23 cellular contexts compared by ENCODE assay signal in genomic region chr16:53489754-53490153, GRCh38. TPM values are rescaled to one million over a fixed set of nuclear protein-coding genes. Genes with fewer than 3 reads are reported as not detected.
DNase-seq lines count a peak whose midpoint lies in the region; ATAC-seq and TF ChIP-seq lines count a peak whose summit lies in the region.
"Had no signal": no experiment of that assay in that cellular context is flagged by ENCODE, and none has a peak within 500 bp of the region (broad histone marks: within the 10 kb centered on the region; RNA-seq: fewer than 3 reads in every experiment).

No MANE protein-coding gene starts in this region.

- H3K4me3 ChIP-seq in left lung = no peak overlapping the region
- H3K4me3 ChIP-seq: colonic mucosa, tibial nerve had no signal

- H3K9me3 Mint-ChIP-seq in activated T-cell treated with anti-CD3 and anti-CD28 coated beads, Interleukin-2, amount 50 U/mL, for 24 hours = peaks cover 17% of the 10 kb centered on the region
- H3K9me3 Mint-ChIP-seq in activated T-cell treated with anti-CD3 and anti-CD28 coated beads, Interleukin-2, amount 50 U/mL, for 4 hours = peaks cover 15% of the 10 kb centered on the region
- H3K9me3 Mint-ChIP-seq in activated CD8-positive, alpha-beta T cell treated with anti-CD3 and anti-CD28 coated beads, Interleukin-2, amount 10 ng/mL, durations not matched to agents 7 days and 5 days (ENCODE audit: insufficient read depth) = peaks cover 18% of the 10 kb centered on the region

- H3K27me3 ChIP-seq in left lung = no peaks in the 10 kb centered on the region
- H3K27me3 ChIP-seq: colonic mucosa, tibial nerve had no signal

- H3K36me3 ChIP-seq in left lung = peaks cover 0 to 94% of the 10 kb centered on the region in 2 donors

- no peak for DNase-seq in activated T-cell treated with anti-CD3 and anti-CD28 coated beads, Interleukin-2, amount 50 U/mL, for 24 hours
- no peak for DNase-seq in activated T-cell treated with anti-CD3 and anti-CD28 coated beads, Interleukin-2, amount 50 U/mL, for 4 hours
- DNase-seq in activated CD8-positive, alpha-beta T cell treated with anti-CD3 and anti-CD28 coated beads, Interleukin-2, amount 10 ng/mL, durations not matched to agents 7 days and 5 days = no peak
- DNase-seq in left lung (no peak), substantia nigra (lab: John Stamatoyannopoulos, UW) (no peak), T-helper 9 cell (no peak), activated gamma-delta T cell treated with Interleukin-2 at 50 U/mL for 16 hours (no peak)
- DNase-seq: activated CD4-positive, alpha-beta T cell treated with anti-CD3 and anti-CD28 coated beads for 48 hours; colonic mucosa; DMS153; effector CD8-positive, alpha-beta T cell; kidney glomerular epithelial cell; NCI-H1417 treated with DMSO at 0.1 percent for 48 hours; NCI-H2081 treated with DMSO at 0.1 percent for 48 hours; NCI-H345; NCI-H748 treated with DMSO at 0.1 percent for 48 hours; RPMI8226; small intestine had no signal

- H3K27ac Mint-ChIP-seq in activated T-cell treated with anti-CD3 and anti-CD28 coated beads, Interleukin-2, amount 50 U/mL, for 24 hours = peak overlapping the region; percentile 87
- peak overlapping the region; percentile 68 for H3K27ac Mint-ChIP-seq in activated CD8-positive, alpha-beta T cell treated with anti-CD3 and anti-CD28 coated beads, Interleukin-2, amount 10 ng/mL, durations not matched to agents 7 days and 5 days
- H3K27ac Mint-ChIP-seq: activated T-helper 17 cell treated with anti-CD3 and anti-CD28 coated beads, Interleukin-2, amount 50 U/mL, for 72 hours had no signal

- H3K36me3 Mint-ChIP-seq in activated T-cell treated with anti-CD3 and anti-CD28 coated beads, Interleukin-2, amount 50 U/mL, for 24 hours (ENCODE audit: low read depth) = peaks cover 98% of the 10 kb centered on the region
- peaks cover 67% of the 10 kb centered on the region for H3K36me3 Mint-ChIP-seq in activated T-cell treated with anti-CD3 and anti-CD28 coated beads, Interleukin-2, amount 50 U/mL, for 4 hours (ENCODE audit: insufficient read depth)
- H3K36me3 Mint-ChIP-seq in activated CD8-positive, alpha-beta T cell treated with anti-CD3 and anti-CD28 coated beads, Interleukin-2, amount 10 ng/mL, durations not matched to agents 7 days and 5 days (ENCODE audit: low read depth) = peaks cover 87% of the 10 kb centered on the region

- H3K27ac ChIP-seq in 22Rv1 = 0 out of 2 replicates have a peak overlapping the region, but pooled peaks have one; percentile 9
- peak overlapping the region in 1 of 2 donors; percentile 16 for H3K27ac ChIP-seq in left lung
- no peak overlapping the region for H3K27ac ChIP-seq in substantia nigra (ENCODE audit: low read depth, low read length, poor library complexity, severe bottlenecking)
- H3K27ac ChIP-seq: colonic mucosa, HL-60, tibial nerve had no signal

- CTCF ChIA-PET in activated CD8-positive, alpha-beta T cell treated with anti-CD3 and anti-CD28 coated beads, Interleukin-2, amount 10 ng/mL, durations not matched to agents 7 days and 5 days (lab: Charles Lee) = interaction anchor here (0.7 to 1.3 kb wide), 3 partner anchors 9 to 322 kb away, joined by 3 to 5 read pairs (median 3); no protein-coding TSS in a partner anchor

- POLR2A ChIA-PET in activated CD8-positive, alpha-beta T cell treated with anti-CD3 and anti-CD28 coated beads, Interleukin-2, amount 10 ng/mL, durations not matched to agents 7 days and 5 days (lab: Charles Lee) = interaction anchor here (0.6 to 1.2 kb wide), 3 partner anchors 11 to 38 kb away, joined by 3 to 4 read pairs (median 3); partner anchors contain the start of gene AKTIP

- H3K4me1 ChIP-seq in left lung = no peaks in the 10 kb centered on the region
- H3K4me1 ChIP-seq: colonic mucosa, tibial nerve had no signal

- ATAC-seq in activated T-cell treated with anti-CD3 and anti-CD28 coated beads, Interleukin-2, amount 50 U/mL, for 4 hours = no peak
- no peak for ATAC-seq in activated CD8-positive, alpha-beta T cell treated with anti-CD3 and anti-CD28 coated beads, Interleukin-2, amount 10 ng/mL, durations not matched to agents 7 days and 5 days
- peak; percentile 62 for ATAC-seq in left lung
- ATAC-seq: activated T-helper 17 cell treated with anti-CD3 and anti-CD28 coated beads, Interleukin-2, amount 50 U/mL, for 72 hours had no signal

- intact Hi-C loops in left lung (cut with DNase I) = no loop called here

- H3K27me3 Mint-ChIP-seq in activated T-cell treated with anti-CD3 and anti-CD28 coated beads, Interleukin-2, amount 50 U/mL, for 24 hours = no peaks in the 10 kb centered on the region
- no peaks in the 10 kb centered on the region for H3K27me3 Mint-ChIP-seq in activated T-cell treated with anti-CD3 and anti-CD28 coated beads, Interleukin-2, amount 50 U/mL, for 4 hours (ENCODE audit: low read depth)
- no peaks in the 10 kb centered on the region for H3K27me3 Mint-ChIP-seq in activated CD8-positive, alpha-beta T cell treated with anti-CD3 and anti-CD28 coated beads, Interleukin-2, amount 10 ng/mL, durations not matched to agents 7 days and 5 days (ENCODE audit: low read depth)
- H3K27me3 Mint-ChIP-seq: activated T-helper 17 cell treated with anti-CD3 and anti-CD28 coated beads, Interleukin-2, amount 50 U/mL, for 72 hours had no signal

- TF ChIP-seq CTCF in 22Rv1 (IDR thresholded peaks at IDR 0.05) (no peak), left lung (IDR thresholded peaks at IDR 0.05) (no peak)

- no peak overlapping the region for H3K4me3 Mint-ChIP-seq in activated T-cell treated with anti-CD3 and anti-CD28 coated beads, Interleukin-2, amount 50 U/mL, for 24 hours
- H3K4me3 Mint-ChIP-seq in activated T-cell treated with anti-CD3 and anti-CD28 coated beads, Interleukin-2, amount 50 U/mL, for 4 hours = no peak overlapping the region
- no peak overlapping the region for H3K4me3 Mint-ChIP-seq in activated CD8-positive, alpha-beta T cell treated with anti-CD3 and anti-CD28 coated beads, Interleukin-2, amount 10 ng/mL, durations not matched to agents 7 days and 5 days
- H3K4me3 Mint-ChIP-seq: activated T-helper 17 cell treated with anti-CD3 and anti-CD28 coated beads, Interleukin-2, amount 50 U/mL, for 72 hours; T-helper 1 cell treated with Interleukin-12 subunit alpha and Interleukin-12 subunit beta and Interleukin-4 antibody, amounts not matched to agents 30 μg/mL and 1 μg/mL, for 36 hours had no signal

- H3K9me3 ChIP-seq in left lung = no peaks in the 10 kb centered on the region
- H3K9me3 ChIP-seq: colonic mucosa, tibial nerve had no signal

- peaks cover 36% of the 10 kb centered on the region for H3K4me1 Mint-ChIP-seq in activated T-cell treated with anti-CD3 and anti-CD28 coated beads, Interleukin-2, amount 50 U/mL, for 24 hours (ENCODE audit: low read depth)
- peaks cover 30% of the 10 kb centered on the region for H3K4me1 Mint-ChIP-seq in activated T-cell treated with anti-CD3 and anti-CD28 coated beads, Interleukin-2, amount 50 U/mL, for 4 hours (ENCODE audit: low read depth)
- peaks cover 22% of the 10 kb centered on the region for H3K4me1 Mint-ChIP-seq in activated CD8-positive, alpha-beta T cell treated with anti-CD3 and anti-CD28 coated beads, Interleukin-2, amount 10 ng/mL, durations not matched to agents 7 days and 5 days (ENCODE audit: low read depth)
- H3K4me1 Mint-ChIP-seq: activated T-helper 17 cell treated with anti-CD3 and anti-CD28 coated beads, Interleukin-2, amount 50 U/mL, for 72 hours had no signal

RNA-seq across cellular contexts. Expression of gene AKTIP, which starts 13.3 kb away (rescaled TPM):
- 10 to 100 TPM; 22.9 to 28.6 (median 24.5) TPM for total RNA-seq in activated T-cell treated with anti-CD3 and anti-CD28 coated beads, Interleukin-2, amount 50 U/mL, for 4 hours
- total RNA-seq in activated CD8-positive, alpha-beta T cell treated with anti-CD3 and anti-CD28 coated beads, Interleukin-2, amount 10 ng/mL, durations not matched to agents 7 days and 5 days = 10 to 100 TPM; 54.0 to 56.8 TPM
- total RNA-seq in left lung = 10 to 100 TPM; 36.9 to 43.5 TPM

RNA-seq across cellular contexts. Expression of gene RBL2, which starts 55.5 kb away (rescaled TPM):
- total RNA-seq in activated T-cell treated with anti-CD3 and anti-CD28 coated beads, Interleukin-2, amount 50 U/mL, for 4 hours = 10 to 100 TPM; 26.6 to 31.6 (median 29.8) TPM
- 100 to 1,000 TPM; 137 to 138 TPM for total RNA-seq in activated CD8-positive, alpha-beta T cell treated with anti-CD3 and anti-CD28 coated beads, Interleukin-2, amount 10 ng/mL, durations not matched to agents 7 days and 5 days
- total RNA-seq in left lung = 10 to 100 TPM; 62.1 to 67.3 TPM
